Comparison of ENCODE assay signal across 11 cellular contexts in the genomic region with DNA sequence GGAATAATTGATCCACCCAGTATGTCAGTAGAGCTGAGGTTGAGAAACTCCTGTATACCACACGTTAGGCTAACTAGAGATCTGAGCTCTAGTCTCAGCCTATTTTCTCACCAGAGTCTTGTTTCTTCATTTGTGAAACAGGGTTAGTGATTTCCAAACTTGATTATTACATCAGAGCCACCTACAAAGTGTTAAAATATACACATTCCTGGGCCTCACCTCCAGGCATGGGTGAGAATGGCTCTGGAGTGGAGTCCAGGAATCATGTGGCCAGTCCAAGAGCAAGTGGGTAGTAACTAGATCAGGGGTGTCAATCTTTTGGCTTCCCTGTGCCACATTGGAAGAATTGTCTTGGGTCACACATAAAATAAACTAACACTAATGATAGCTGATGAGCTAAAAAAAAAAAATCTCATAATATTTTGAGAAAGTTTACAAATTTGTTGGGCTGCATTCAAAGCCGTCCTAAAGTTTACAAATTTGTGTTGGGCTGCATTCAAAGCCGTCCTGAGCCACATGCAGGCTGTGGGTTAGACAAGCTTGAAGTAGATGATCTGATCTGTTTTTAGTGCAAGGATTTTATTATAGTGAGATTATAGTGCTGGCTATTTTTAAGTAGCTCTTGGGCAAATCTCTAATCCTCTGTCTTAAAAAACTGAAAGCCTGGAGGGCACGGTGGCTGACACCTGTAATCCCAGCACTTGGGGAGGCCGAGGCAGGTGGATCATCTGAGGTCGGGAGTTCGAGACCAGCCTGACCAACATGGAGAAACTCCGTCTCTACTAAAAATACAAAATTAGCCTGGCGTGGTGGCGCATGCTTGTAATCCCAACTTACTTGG. TPM values are rescaled to one million over a fixed set of nuclear protein-coding genes. Genes with fewer than 3 reads are reported as not detected.
DNase-seq lines count a peak whose midpoint lies in the region; ATAC-seq, FAIRE-seq and TF ChIP-seq lines count a peak whose summit lies in the region.
"Had no signal": no experiment of that assay in that cellular context is flagged by ENCODE, and none has a peak within 500 bp of the region (broad histone marks: within the 10 kb centered on the region; RNA-seq: fewer than 3 reads in every experiment).

No MANE protein-coding gene starts in this region.

- H3K79me2 ChIP-seq in keratinocyte (ENCODE audit: control insufficient read depth, insufficient read depth, low read length) = peaks cover 59% of the 10 kb centered on the region

- H4K20me1 ChIP-seq in keratinocyte (ENCODE audit: control insufficient read depth, extremely low read depth, insufficient read depth, low read length) = peaks cover 24% of the 10 kb centered on the region

- H3K4me3 ChIP-seq in WI38 (ENCODE audit: low read depth, low read length) (peak overlapping the region; percentile 29), keratinocyte (ENCODE audit: control insufficient read depth in 2 of 3, extremely low read depth in 1 of 3, insufficient read depth in 2 of 3, low read depth in 1 of 3, low read length in 3 of 3) (peak overlapping the region; percentile 97 to 100 (median 99))
- H3K4me3 ChIP-seq: lung had no signal

- peaks cover 59% of the 10 kb centered on the region for H3K4me1 ChIP-seq in keratinocyte (ENCODE audit: control insufficient read depth, extremely low read depth, insufficient read depth, low read length)

- H3K36me3 ChIP-seq in keratinocyte (ENCODE audit: control insufficient read depth in 2 of 2, extremely low read depth in 1 of 2, insufficient read depth in 2 of 2, low read length in 2 of 2) = peaks cover 6 to 28% of the 10 kb centered on the region in 2 experiments

- H3K27me3 Mint-ChIP-seq in natural killer cell treated with Interleukin-12 subunit alpha and Interleukin-12 subunit beta and Interleukin-15 and Interleukin-18, amount 100 ng/mL, for 72 hours = no peaks in the 10 kb centered on the region
- no peaks in the 10 kb centered on the region for H3K27me3 Mint-ChIP-seq in natural killer cell (ENCODE audit: low read depth in 2 of 2)

- intact Hi-C loops in natural killer cell (cut with micrococcal nuclease) = no loop called here

- H3K9me1 ChIP-seq in keratinocyte (ENCODE audit: control insufficient read depth, extremely low read depth, insufficient read depth, low read length) = peaks cover 4% of the 10 kb centered on the region

- no peaks in the 10 kb centered on the region for H3K9me3 ChIP-seq in keratinocyte (ENCODE audit: control insufficient read depth, low read depth, low read length)

- peaks cover 28% of the 10 kb centered on the region for H3K36me3 Mint-ChIP-seq in natural killer cell treated with Interleukin-12 subunit alpha and Interleukin-12 subunit beta and Interleukin-15 and Interleukin-18, amount 100 ng/mL, for 72 hours
- H3K36me3 Mint-ChIP-seq in natural killer cell = no peaks in the 10 kb centered on the region

- ATAC-seq in natural killer cell treated with Interleukin-12 subunit alpha and Interleukin-12 subunit beta and Interleukin-15 and Interleukin-18, amount 100 ng/mL, for 72 hours = no peak
- ATAC-seq in natural killer cell (no peak), GM18505 (IDR thresholded peaks at IDR 0.05; ENCODE audit: unreplicated experiment) (no peak), GM18867 (IDR thresholded peaks at IDR 0.05; ENCODE audit: unreplicated experiment) (no peak)

- no peak for TF ChIP-seq POLR2A in GM18505 (IDR thresholded peaks at IDR 0.05; ENCODE audit: borderline replicate concordance, extremely low read depth, insufficient read depth, insufficient read length)

- no peaks in the 10 kb centered on the region for H3K27me3 ChIP-seq in keratinocyte (ENCODE audit: control insufficient read depth, extremely low read depth, insufficient read depth, low read length)

- dilution Hi-C loops in keratinocyte (cut with MboI; ENCODE audit: extremely low pct_ligation_motif_present, low sequenced_read_pairs) = no loop called here

- FAIRE-seq in keratinocyte (lab: Jason Lieb, UNC) = no peak

- H3K4me1 Mint-ChIP-seq in natural killer cell treated with Interleukin-12 subunit alpha and Interleukin-12 subunit beta and Interleukin-15 and Interleukin-18, amount 100 ng/mL, for 72 hours (ENCODE audit: low read depth in 2 of 2) = peaks cover 53 to 70% of the 10 kb centered on the region in 2 donors
- H3K4me1 Mint-ChIP-seq in natural killer cell = peaks cover 32 to 34% of the 10 kb centered on the region in 2 donors

- no peak overlapping the region for H2AFZ ChIP-seq in keratinocyte (ENCODE audit: control insufficient read depth, low read length)

- H3K4me3 Mint-ChIP-seq in natural killer cell treated with Interleukin-12 subunit alpha and Interleukin-12 subunit beta and Interleukin-15 and Interleukin-18, amount 100 ng/mL, for 72 hours = peak overlapping the region; percentile 94
- H3K4me3 Mint-ChIP-seq in natural killer cell = no peak overlapping the region

- H3K4me2 ChIP-seq in keratinocyte (ENCODE audit: control insufficient read depth, extremely low read depth, insufficient read depth, low read depth, low read length) = peak overlapping the region; percentile 94

- H3K27ac ChIP-seq in keratinocyte (ENCODE audit: control insufficient read depth, insufficient read depth, low read length) = peak overlapping the region; percentile 100

- no peak for TF ChIP-seq CTCF in natural killer cell (IDR thresholded peaks at IDR 0.05)
- TF ChIP-seq CTCF in WI38 (IDR thresholded peaks at IDR 0.05; ENCODE audit: low read depth, low read length) = no peak
- TF ChIP-seq CTCF in keratinocyte (optimal IDR thresholded peaks at IDR 0.05 in 1 of 3, IDR thresholded peaks at IDR 0.05 in 1 of 3, conservative IDR thresholded peaks at IDR 0.05 in 1 of 3; ENCODE audit: extremely low read depth in 1 of 3, insufficient read depth in 2 of 3, low read length in 3 of 3) = no peak

- H3K9ac ChIP-seq in keratinocyte (ENCODE audit: control insufficient read depth, extremely low read depth, insufficient read depth, low read length) = peak overlapping the region; percentile 100

- peak overlapping the region; percentile 80 to 95 for H3K27ac Mint-ChIP-seq in natural killer cell treated with Interleukin-12 subunit alpha and Interleukin-12 subunit beta and Interleukin-15 and Interleukin-18, amount 100 ng/mL, for 72 hours
- no peak overlapping the region for H3K27ac Mint-ChIP-seq in natural killer cell

- peak; percentile 34 for DNase-seq in natural killer cell treated with Interleukin-12 subunit alpha and Interleukin-12 subunit beta and Interleukin-15 and Interleukin-18, amount 100 ng/mL, for 72 hours (ENCODE audit: low spot score)
- DNase-seq in natural killer cell (no peak), keratinocyte (ENCODE audit: low read depth, low spot score) (no peak), Ammon's horn (ENCODE audit: low spot score) (no peak)
- no peak for DNase-seq in stimulated activated CD8-positive, alpha-beta memory T cell treated with anti-CD3 and anti-CD28 coated beads, Interleukin-4, amount 100 ng/mL, for 48 hours
- DNase-seq: GOT3, T1000 had no signal

- H3K9me3 Mint-ChIP-seq in natural killer cell treated with Interleukin-12 subunit alpha and Interleukin-12 subunit beta and Interleukin-15 and Interleukin-18, amount 100 ng/mL, for 72 hours = no peaks in the 10 kb centered on the region
- no peaks in the 10 kb centered on the region for H3K9me3 Mint-ChIP-seq in natural killer cell

RNA-seq across cellular contexts. Expression of a gene that starts 20.4 kb away (rescaled TPM):
- under 1 TPM in 1 of 2 donors, not detected in 1; 0.78 TPM for total RNA-seq in natural killer cell treated with Interleukin-12 subunit alpha and Interleukin-12 subunit beta and Interleukin-15 and Interleukin-18, amount 100 ng/mL, for 72 hours
- total RNA-seq in natural killer cell = 1 to 10 TPM in 1 of 3 donors, under 1 TPM in 2; 0.77 to 1.1 (median 0.82) TPM
- 0.65 to 1.7 TPM (median 1.2 TPM) in 3 replicates for polyA plus RNA-seq in keratinocyte
- polyA plus RNA-seq in keratinocyte (2011; ENCODE audit: low read depth) = not detected
- polyA plus RNA-seq in keratinocyte (2011; cell fraction: cytosol; rRNA removed) = 0.55 and 0.81 TPM in 2 replicates
- polyA plus RNA-seq in keratinocyte (2011; cell fraction: nucleus; rRNA removed) = 6.7 and 11.7 TPM in 2 replicates
- 0.68 and 0.72 TPM in 2 replicates for polyA plus RNA-seq in keratinocyte (2012; ENCODE audit: low replicate concordance)
- polyA minus RNA-seq in keratinocyte = 0.38 to 0.96 TPM in 2 of 3 replicates, not detected in the other
- polyA minus RNA-seq in keratinocyte (2011; cell fraction: cytosol; rRNA and poly(A)+ RNA removed) = not detected
- polyA minus RNA-seq in keratinocyte (2011; cell fraction: nucleus; rRNA and poly(A)+ RNA removed) = 1.3 and 1.8 TPM in 2 replicates

RNA-seq across cellular contexts. Expression of a gene that starts 22.7 kb away (rescaled TPM):
- total RNA-seq in natural killer cell treated with Interleukin-12 subunit alpha and Interleukin-12 subunit beta and Interleukin-15 and Interleukin-18, amount 100 ng/mL, for 72 hours = 1 to 10 TPM; 1.0 to 2.9 TPM
- total RNA-seq in natural killer cell = under 1 TPM; 0.12 to 0.33 (median 0.16) TPM
- 10.3 to 26.1 TPM (median 15.3 TPM) in 3 replicates for polyA plus RNA-seq in keratinocyte
- polyA plus RNA-seq in keratinocyte (2011; ENCODE audit: low read depth) = 2.1 TPM
- polyA plus RNA-seq in keratinocyte (2011; cell fraction: cytosol; rRNA removed) = 15.3 and 37.7 TPM in 2 replicates
- polyA plus RNA-seq in keratinocyte (2011; cell fraction: nucleus; rRNA removed) = 15.4 and 26.2 TPM in 2 replicates
- 6.2 and 33.8 TPM in 2 replicates for polyA plus RNA-seq in keratinocyte (2012; ENCODE audit: low replicate concordance)
- 9.0 to 17.2 TPM (median 11.8 TPM) in 3 replicates for polyA minus RNA-seq in keratinocyte
- 42.6 TPM for polyA minus RNA-seq in keratinocyte (2011; cell fraction: cytosol; rRNA and poly(A)+ RNA removed)
- polyA minus RNA-seq in keratinocyte (2011; cell fraction: nucleus; rRNA and poly(A)+ RNA removed) = 12.3 and 17.7 TPM in 2 replicates

RNA-seq across cellular contexts. Expression of a gene that starts 25.4 kb away (rescaled TPM):
- under 1 TPM in 1 of 2 donors, not detected in 1; 0.62 TPM for total RNA-seq in natural killer cell treated with Interleukin-12 subunit alpha and Interleukin-12 subunit beta and Interleukin-15 and Interleukin-18, amount 100 ng/mL, for 72 hours
- under 1 TPM in 1 of 3 donors, not detected in 2; 0.65 TPM for total RNA-seq in natural killer cell
- polyA plus RNA-seq in keratinocyte = 38.7 to 63.2 TPM (median 45.8 TPM) in 3 replicates
- 42.7 TPM for polyA plus RNA-seq in keratinocyte (2011; ENCODE audit: low read depth)
- 52.9 and 55.5 TPM in 2 replicates for polyA plus RNA-seq in keratinocyte (2011; cell fraction: cytosol; rRNA removed)
- polyA plus RNA-seq in keratinocyte (2011; cell fraction: nucleus; rRNA removed) = 80.8 and 105 TPM in 2 replicates
- polyA plus RNA-seq in keratinocyte (2012; ENCODE audit: low replicate concordance) = 37.2 and 79.4 TPM in 2 replicates
- 33.4 to 50.5 TPM (median 35.0 TPM) in 3 replicates for polyA minus RNA-seq in keratinocyte
- polyA minus RNA-seq in keratinocyte (2011; cell fraction: cytosol; rRNA and poly(A)+ RNA removed) = 79.8 TPM
- polyA minus RNA-seq in keratinocyte (2011; cell fraction: nucleus; rRNA and poly(A)+ RNA removed) = 33.3 and 45.4 TPM in 2 replicates

RNA-seq across cellular contexts. Expression of a gene that starts 59.0 kb away (rescaled TPM):
- 100 to 1,000 TPM; 156 to 234 TPM for total RNA-seq in natural killer cell treated with Interleukin-12 subunit alpha and Interleukin-12 subunit beta and Interleukin-15 and Interleukin-18, amount 100 ng/mL, for 72 hours
- total RNA-seq in natural killer cell = 100 to 1,000 TPM; 194 to 233 (median 202) TPM
- 14.9 to 22.6 TPM (median 20.6 TPM) in 3 replicates for polyA plus RNA-seq in keratinocyte
- 27.6 TPM for polyA plus RNA-seq in keratinocyte (2011; ENCODE audit: low read depth)
- polyA plus RNA-seq in keratinocyte (2011; cell fraction: cytosol; rRNA removed) = 9.1 and 16.9 TPM in 2 replicates
- 61.7 and 94.2 TPM in 2 replicates for polyA plus RNA-seq in keratinocyte (2011; cell fraction: nucleus; rRNA removed)
- 40.0 and 43.0 TPM in 2 replicates for polyA plus RNA-seq in keratinocyte (2012; ENCODE audit: low replicate concordance)
- 25.6 to 54.8 TPM (median 27.0 TPM) in 3 replicates for polyA minus RNA-seq in keratinocyte
- 32.8 TPM for polyA minus RNA-seq in keratinocyte (2011; cell fraction: cytosol; rRNA and poly(A)+ RNA removed)
- polyA minus RNA-seq in keratinocyte (2011; cell fraction: nucleus; rRNA and poly(A)+ RNA removed) = 53.1 and 55.9 TPM in 2 replicates

Comparison
In these comparisons a context has a peak if more than half of its experiments do, and no peak if none do; other contexts are left out.
1. H3K27ac Mint-ChIP-seq: peak in natural killer cell treated with Interleukin-12 subunit alpha and Interleukin-12 subunit beta and Interleukin-15 and Interleukin-18, amount 100 ng/mL, for 72 hours (2 of 2); none in natural killer cell (0 of 2).